23 cellular contexts compared by ENCODE assay signal in the genomic region with DNA sequence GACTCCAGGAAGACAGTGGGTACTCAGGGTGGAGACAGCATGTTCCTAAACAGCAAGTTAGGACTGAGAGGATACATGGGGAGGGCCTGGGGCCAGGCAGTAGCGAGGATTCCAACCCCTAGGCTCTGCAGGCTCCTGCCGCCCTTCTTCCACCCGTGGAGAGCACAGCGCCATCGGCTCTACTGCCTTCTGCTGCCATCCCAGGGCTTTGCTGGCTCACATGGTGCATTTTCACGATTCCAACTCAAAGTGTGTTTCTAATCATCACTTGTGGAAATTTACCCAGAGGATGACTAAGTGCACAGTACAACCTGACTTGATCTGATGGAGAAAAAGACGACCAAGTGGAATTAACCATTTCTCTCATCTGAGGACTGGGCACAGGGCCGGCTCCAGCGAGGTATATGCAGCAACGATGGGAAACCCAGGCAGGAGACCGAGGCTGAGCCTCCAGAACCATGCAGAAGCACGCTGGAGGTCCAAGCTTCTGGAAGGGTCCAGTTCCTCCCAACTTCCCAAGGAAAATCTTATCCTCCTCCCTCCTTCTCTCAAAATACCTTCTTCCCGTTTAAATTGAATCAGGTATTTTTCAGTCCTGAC.
DNase-seq lines count a peak whose midpoint lies in the region; ATAC-seq, FAIRE-seq and TF ChIP-seq lines count a peak whose summit lies in the region.
"Had no signal": no experiment of that assay in that cellular context is flagged by ENCODE, and none has a peak within 500 bp of the region (broad histone marks: within the 10 kb centered on the region; RNA-seq: fewer than 3 reads in every experiment).

No MANE protein-coding gene starts in this region.

- peaks cover 32% of the 10 kb centered on the region for H3K4me1 ChIP-seq in CD4-positive, CD25-positive, alpha-beta regulatory T cell (ENCODE audit: control insufficient read depth, insufficient read depth, low read length, poor library complexity, severe bottlenecking)
- peaks cover 0 to 7% (median 0%) of the 10 kb centered on the region in 4 donors for H3K4me1 ChIP-seq in Peyer's patch
- peaks cover 0 to 90% (median 85%) of the 10 kb centered on the region in 4 donors for H3K4me1 ChIP-seq in sigmoid colon
- H3K4me1 ChIP-seq: adrenal gland, breast epithelium, parathyroid adenoma had no signal

- H3K27me3 Mint-ChIP-seq in CD4-positive, CD25-positive, alpha-beta regulatory T cell, result no peaks in the 10 kb centered on the region
- H3K27me3 Mint-ChIP-seq: natural killer cell treated with Interleukin-12 subunit alpha and Interleukin-12 subunit beta and Interleukin-15 and Interleukin-18, amount 100 ng/mL, for 72 hours had no signal

- H3K27ac Mint-ChIP-seq in CD4-positive, CD25-positive, alpha-beta regulatory T cell, result peak overlapping the region; percentile 72 to 99 (median 79)
- H3K27ac Mint-ChIP-seq: natural killer cell treated with Interleukin-12 subunit alpha and Interleukin-12 subunit beta and Interleukin-15 and Interleukin-18, amount 100 ng/mL, for 72 hours had no signal

- H3K36me3 Mint-ChIP-seq in CD4-positive, CD25-positive, alpha-beta regulatory T cell, result peaks cover 46% of the 10 kb centered on the region

- H3K36me3 ChIP-seq in CD4-positive, CD25-positive, alpha-beta regulatory T cell (ENCODE audit: control insufficient read depth, insufficient read depth, low read length), result peaks cover 63% of the 10 kb centered on the region
- H3K36me3 ChIP-seq in Peyer's patch, result peaks cover 0 to 67% (median 0%) of the 10 kb centered on the region in 3 donors
- peaks cover 17 to 89% (median 43%) of the 10 kb centered on the region in 4 donors for H3K36me3 ChIP-seq in sigmoid colon
- H3K36me3 ChIP-seq: adrenal gland, breast epithelium had no signal

- H3K27ac ChIP-seq in CD4-positive, CD25-positive, alpha-beta regulatory T cell (ENCODE audit: insufficient read depth, low read length, poor library complexity, severe bottlenecking), result no peak overlapping the region
- H3K27ac ChIP-seq in Peyer's patch (no peak overlapping the region), sigmoid colon (peak overlapping the region in 3 of 4 donors; percentile 82 to 95 (median 89))
- H3K27ac ChIP-seq: adrenal gland, HL-60, parathyroid adenoma had no signal

- H3K4me1 Mint-ChIP-seq in CD4-positive, CD25-positive, alpha-beta regulatory T cell, result peaks cover 11 to 48% (median 38%) of the 10 kb centered on the region in 4 donors

- 93 to 96% methylated on average over 13 of the region's 13 CpGs for WGBS in sigmoid colon, 2 donors

- no peak for TF ChIP-seq EP300 in sigmoid colon (IDR thresholded peaks at IDR 0.05)

- FAIRE-seq in RCC 7860 (lab: Jason Lieb, UNC), result no peak
- FAIRE-seq: GM12891 had no signal

- no peaks in the 10 kb centered on the region for H3K27me3 ChIP-seq in CD4-positive, CD25-positive, alpha-beta regulatory T cell (ENCODE audit: control insufficient read depth, insufficient read depth, low read length)
- H3K27me3 ChIP-seq in Peyer's patch, result no peaks in the 10 kb centered on the region
- H3K27me3 ChIP-seq in sigmoid colon, result no peaks in the 10 kb centered on the region
- H3K27me3 ChIP-seq: adrenal gland, breast epithelium, heart right ventricle had no signal

- no peaks in the 10 kb centered on the region for H3K9me3 ChIP-seq in CD4-positive, CD25-positive, alpha-beta regulatory T cell (ENCODE audit: control insufficient read depth in 2 of 2, low read length in 2 of 2)
- no peaks in the 10 kb centered on the region for H3K9me3 ChIP-seq in Peyer's patch
- H3K9me3 ChIP-seq in sigmoid colon, result no peaks in the 10 kb centered on the region
- H3K9me3 ChIP-seq: breast epithelium, heart right ventricle had no signal

- DNase-seq in CD4-positive, CD25-positive, alpha-beta regulatory T cell, result no peak
- peak in 2 of 3 donors; percentile 15 to 30 for DNase-seq in Peyer's patch
- peak; percentile 26 for DNase-seq in fibroblast of the aortic adventitia (ENCODE audit: low read depth)
- DNase-seq in sigmoid colon, result peak; percentile 60
- no peak for DNase-seq in cerebellum (ENCODE audit: low spot score)
- DNase-seq in RCC 7860 (ENCODE audit: low spot score), result no peak
- DNase-seq in kidney glomerular epithelial cell (lab: John Stamatoyannopoulos, UW), result no peak
- DNase-seq: activated CD4-positive, alpha-beta T cell treated with anti-CD3 and anti-CD28 coated beads, Interleukin-2, amount 50 U/mL, for 4 hours; activated naive CD4-positive, alpha-beta T cell; adrenal gland; AML-193; DMS79; heart right ventricle; left ventricle myocardium superior; NCI-H1417; NCI-H2107; NCI-H510A treated with DMSO at 0.1 percent for 48 hours had no signal

- intact Hi-C loops in sigmoid colon (cut with DNase I), result no loop called here

- no peak overlapping the region for H3K4me3 ChIP-seq in CD4-positive, CD25-positive, alpha-beta regulatory T cell (ENCODE audit: low read depth, low read length)
- H3K4me3 ChIP-seq in Peyer's patch (no peak overlapping the region), fibroblast of the aortic adventitia (ENCODE audit: low read depth, low read length) (no peak overlapping the region), sigmoid colon (no peak overlapping the region)
- H3K4me3 ChIP-seq: adrenal gland, breast epithelium, heart right ventricle had no signal

- H3K4me3 Mint-ChIP-seq in CD4-positive, CD25-positive, alpha-beta regulatory T cell, result no peak overlapping the region
- H3K4me3 Mint-ChIP-seq: natural killer cell treated with Interleukin-12 subunit alpha and Interleukin-12 subunit beta and Interleukin-15 and Interleukin-18, amount 100 ng/mL, for 72 hours had no signal

- TF ChIP-seq CTCF in Peyer's patch (IDR thresholded peaks at IDR 0.05) (no peak), fibroblast of the aortic adventitia (IDR thresholded peaks at IDR 0.05; ENCODE audit: insufficient read depth, low read length) (no peak), sigmoid colon (IDR thresholded peaks at IDR 0.05) (no peak)

- H3K9me3 Mint-ChIP-seq in CD4-positive, CD25-positive, alpha-beta regulatory T cell, result peaks cover 0 to 2% (median 0%) of the 10 kb centered on the region in 7 donors
- H3K9me3 Mint-ChIP-seq: natural killer cell treated with Interleukin-12 subunit alpha and Interleukin-12 subunit beta and Interleukin-15 and Interleukin-18, amount 100 ng/mL, for 72 hours had no signal

- no peak for TF ChIP-seq POLR2A in Peyer's patch (IDR thresholded peaks at IDR 0.05)
- TF ChIP-seq POLR2A in sigmoid colon (IDR thresholded peaks at IDR 0.05), result no peak

- ATAC-seq in CD4-positive, CD25-positive, alpha-beta regulatory T cell (ENCODE audit: low read depth in 2 of 2), result no peak
- ATAC-seq in GM21381 (IDR thresholded peaks at IDR 0.05; ENCODE audit: unreplicated experiment), result no peak
- ATAC-seq: heart right ventricle; left ventricle myocardium superior; natural killer cell treated with Interleukin-12 subunit alpha and Interleukin-12 subunit beta and Interleukin-15 and Interleukin-18, amount 100 ng/mL, for 72 hours had no signal

Comparison
In these comparisons a context has a peak if more than half of its experiments do, and no peak if none do; other contexts are left out.
1. DNase-seq: peak in Peyer's patch (2 of 3), fibroblast of the aortic adventitia (single experiment) and sigmoid colon (single experiment); none in CD4-positive, CD25-positive, alpha-beta regulatory T cell (0 of 3), cerebellum (single experiment), RCC 7860 (single experiment) and kidney glomerular epithelial cell (single experiment).
2. H3K27ac ChIP-seq: peak in sigmoid colon (3 of 4); none in CD4-positive, CD25-positive, alpha-beta regulatory T cell (single experiment) and Peyer's patch (0 of 4).